ENCODE assay signal across 2 cellular contexts in genomic region chr10:123175389-123176387, GRCh38.
TF ChIP-seq lines count a peak whose summit lies in the region.

No MANE protein-coding gene starts in this region.

TF ChIP-seq in HepG2, 621 proteins besides CTCF, POLR2A, EP300 and RAD21:
- TF ChIP-seq ZBTB25 (CRISPR knock-in tag; IDR thresholded peaks at IDR 0.05) (no peak), SP2 (CRISPR knock-in tag; IDR thresholded peaks at IDR 0.05) (no peak), ZNF354B (CRISPR knock-in tag; IDR thresholded peaks at IDR 0.05) (no peak), NFE2L2 (IDR thresholded peaks at IDR 0.05; ENCODE audit: low read length) (no peak), MTA3 (CRISPR knock-in tag; IDR thresholded peaks at IDR 0.05) (no peak), ZNF512 (CRISPR knock-in tag; IDR thresholded peaks at IDR 0.05) (no peak), THAP11 (CRISPR knock-in tag; IDR thresholded peaks at IDR 0.05) (peak; percentile 67), SP4 (CRISPR knock-in tag; IDR thresholded peaks at IDR 0.05) (no peak), MAFF (IDR thresholded peaks at IDR 0.05; ENCODE audit: low read depth, low read length) (peak; percentile 78), ZNF143 (CRISPR knock-in tag; IDR thresholded peaks at IDR 0.05) (peak; percentile 65), ATF3 (CRISPR knock-in tag; IDR thresholded peaks at IDR 0.05) (no peak), ZNF569 (CRISPR knock-in tag; IDR thresholded peaks at IDR 0.05; ENCODE audit: borderline replicate concordance) (no peak), STAT5B (CRISPR knock-in tag; IDR thresholded peaks at IDR 0.05) (no peak), MAFK (conservative IDR thresholded peaks at IDR 0.05 in 1 of 2, IDR thresholded peaks at IDR 0.05 in 1 of 2; ENCODE audit: low read length in 2 of 2) (peak; percentile 86 to 87)

TF ChIP-seq in GM12878, 131 proteins besides CTCF, POLR2A, EP300 and RAD21:
- TF ChIP-seq ZNF592 (IDR thresholded peaks at IDR 0.05) (no peak), SIX5 (IDR thresholded peaks at IDR 0.05; ENCODE audit: low read depth, low read length, severe bottlenecking) (peak; percentile 48)
